2 cellular contexts compared by ENCODE assay signal in the genomic region with DNA sequence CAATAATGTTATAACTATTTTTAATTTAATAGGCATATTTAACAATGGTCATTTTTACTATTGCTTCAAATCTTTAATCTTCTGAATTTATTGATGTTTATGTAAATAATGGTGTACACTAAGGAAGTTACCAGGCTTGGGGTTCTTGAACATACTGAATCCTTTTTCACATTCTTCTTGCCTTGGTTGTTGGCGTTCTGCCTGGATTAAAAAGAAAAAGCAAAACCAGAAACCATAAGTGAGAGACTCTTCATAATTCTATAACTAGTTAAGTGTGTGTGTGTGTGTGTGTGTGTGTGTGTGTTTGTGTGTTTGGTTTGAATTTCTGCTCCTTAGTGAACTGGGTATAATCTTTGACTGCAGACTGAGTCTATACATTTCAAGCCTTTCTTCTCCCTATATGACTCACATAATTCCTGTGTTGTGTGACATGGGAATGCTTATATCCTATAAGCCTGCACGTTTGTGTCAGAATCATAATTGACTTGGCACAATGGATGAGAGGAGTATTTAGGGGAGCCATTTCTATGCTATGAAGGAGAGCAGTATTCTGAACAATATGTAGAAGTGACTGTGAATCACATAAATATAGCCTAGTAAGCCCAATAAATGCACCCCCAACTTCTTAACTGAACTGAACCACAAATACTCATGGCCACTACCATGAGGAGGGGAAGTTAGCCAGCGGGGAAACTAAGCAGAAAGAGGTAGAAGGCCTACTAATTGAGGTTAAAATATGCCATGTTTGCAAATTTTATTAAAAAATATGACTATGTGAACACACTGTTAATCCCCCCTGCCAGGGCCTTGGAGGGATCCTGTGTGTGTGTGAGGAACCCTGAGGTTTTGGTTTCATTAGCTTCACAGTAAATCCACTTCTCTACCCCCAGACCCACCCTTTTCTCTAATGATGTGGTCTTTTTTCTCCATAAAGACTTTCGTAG.
TF ChIP-seq lines count a peak whose summit lies in the region.

No MANE protein-coding gene starts in this region.

TF ChIP-seq in HepG2, 621 proteins besides CTCF, POLR2A, EP300 and RAD21 (continued from another document):
- peak; percentile 61 to 80; a peak in 3 of 4 replicates for TF ChIP-seq MAFK (conservative IDR thresholded peaks at IDR 0.05 in 1 of 2, IDR thresholded peaks at IDR 0.05 in 1 of 2; ENCODE audit: low read length in 2 of 2)
- TF ChIP-seq MAFF (IDR thresholded peaks at IDR 0.05; ENCODE audit: low read depth, low read length): peak; percentile 73
TF ChIP-seq in HepG2: peak in this region for 2.

TF ChIP-seq in GM12878, 131 proteins besides CTCF, POLR2A, EP300 and RAD21 (continued from another document):
- TF ChIP-seq RELA (IDR thresholded peaks at IDR 0.05; ENCODE audit: borderline replicate concordance, partially characterized antibody) (no peak), MTA2 (IDR thresholded peaks at IDR 0.05; ENCODE audit: low read depth) (peak; percentile 37; the same call in 1 of the 2 replicates)
